In genomic region chr17:16989953-16990860, GRCh38 we compare ENCODE assay signal across 15 cellular contexts. TPM values are rescaled to one million over a fixed set of nuclear protein-coding genes. Genes with fewer than 3 reads are reported as not detected.
DNase-seq lines count a peak whose midpoint lies in the region; ATAC-seq and TF ChIP-seq lines count a peak whose summit lies in the region.
"Had no signal": no experiment of that assay in that cellular context is flagged by ENCODE, and none has a peak within 500 bp of the region (broad histone marks: within the 10 kb centered on the region; RNA-seq: fewer than 3 reads in every experiment).

No MANE protein-coding gene starts in this region.

- H3K9me3 Mint-ChIP-seq in GM23338, result no peaks in the 10 kb centered on the region

- H4K20me1 ChIP-seq in BLaER1 (no peaks in the 10 kb centered on the region), GM23338 (replicated peaks; ENCODE audit: insufficient read depth) (no peaks in the 10 kb centered on the region)

- H3K36me3 Mint-ChIP-seq in GM23338 (ENCODE audit: low read depth), result no peaks in the 10 kb centered on the region

- ATAC-seq in GM19351 (IDR thresholded peaks at IDR 0.05; ENCODE audit: unreplicated experiment), result no peak
- ATAC-seq in GM23338, result no peak

- 87 to 92% methylated on average over 11 of the region's 11 CpGs for WGBS in thyroid gland, 2 donors

- peak overlapping the region; percentile 90 for H3K4me2 ChIP-seq in BLaER1
- H3K4me2 ChIP-seq in GM23338, result no peak overlapping the region

- H3K4me3 Mint-ChIP-seq in GM23338, result no peak overlapping the region

- no peaks in the 10 kb centered on the region for H3K9me2 ChIP-seq in GM23338 (ENCODE audit: insufficient read depth)

- intact Hi-C loops in thyroid gland (cut with DNase I), result no loop called here

- H3K27ac ChIP-seq in BLaER1 (peak overlapping the region; percentile 69), GM23338 (ENCODE audit: low read depth) (no peak overlapping the region), thyroid gland (no peak overlapping the region)

- H3K79me2 ChIP-seq in GM23338 (replicated peaks; ENCODE audit: insufficient read depth), result no peaks in the 10 kb centered on the region

- DNase-seq in RPMI8226, result peak; percentile 48
- peak; percentile 41 for DNase-seq in fibroblast of villous mesenchyme (ENCODE audit: low read depth)
- no peak for DNase-seq in GM23338 (ENCODE audit: low spot score)
- no peak for DNase-seq in NCI-H1048 (lab: John Stamatoyannopoulos, UW)
- no peak for DNase-seq in thyroid gland
- DNase-seq: activated CD4-positive, alpha-beta T cell treated with anti-CD3 and anti-CD28 coated beads for 48 hours; Caco-2; foreskin melanocyte; mammary epithelial cell; OCI-M1 had no signal

- H3K4me3 ChIP-seq in BLaER1 (no peak overlapping the region), fibroblast of villous mesenchyme (ENCODE audit: low read depth, low read length) (no peak overlapping the region), GM23338 (no peak overlapping the region), thyroid gland (replicated peaks in 1 of 3) (no peak overlapping the region)
- H3K4me3 ChIP-seq: K562, skin epidermis had no signal

- H2AFZ ChIP-seq in GM23338, result no peak overlapping the region

- H3K27me3 Mint-ChIP-seq in GM23338 (ENCODE audit: insufficient read depth, low read depth, poor library complexity), result peaks cover 5% of the 10 kb centered on the region

- H3F3A ChIP-seq in GM23338 (replicated peaks; ENCODE audit: low read depth), result no peaks in the 10 kb centered on the region

- H3K27me3 ChIP-seq in BLaER1 (no peaks in the 10 kb centered on the region), GM23338 (ENCODE audit: insufficient read depth) (no peaks in the 10 kb centered on the region), thyroid gland (no peaks in the 10 kb centered on the region)

- no peaks in the 10 kb centered on the region for H3K36me3 ChIP-seq in BLaER1
- no peaks in the 10 kb centered on the region for H3K36me3 ChIP-seq in GM23338 (ENCODE audit: insufficient read depth)
- no peaks in the 10 kb centered on the region for H3K36me3 ChIP-seq in thyroid gland

- H3K27ac Mint-ChIP-seq in GM23338, result no peak overlapping the region

- TF ChIP-seq CTCF in GM12873 (IDR thresholded peaks at IDR 0.05; ENCODE audit: insufficient read depth, low read depth, low read length, missing control alignments) (peak; percentile 3), fibroblast of villous mesenchyme (IDR thresholded peaks at IDR 0.05; ENCODE audit: insufficient read depth, low read depth, low read length) (no peak), GM23338 (conservative IDR thresholded peaks at IDR 0.05; ENCODE audit: low read depth in 2 of 2) (no peak), thyroid gland (IDR thresholded peaks at IDR 0.05) (no peak)

- no peak overlapping the region for H3K9ac ChIP-seq in BLaER1

- H3K9me3 ChIP-seq in BLaER1, result no peaks in the 10 kb centered on the region
- H3K9me3 ChIP-seq in thyroid gland, result no peaks in the 10 kb centered on the region
- H3K9me3 ChIP-seq: Caco-2 had no signal

- TF ChIP-seq POLR2A in thyroid gland (IDR thresholded peaks at IDR 0.05), result no peak

- H3K4me1 Mint-ChIP-seq in GM23338, result peaks cover 4% of the 10 kb centered on the region; the same call in 1 of the 3 replicates

- peaks cover 67% of the 10 kb centered on the region for H3K4me1 ChIP-seq in BLaER1
- H3K4me1 ChIP-seq in GM23338 (ENCODE audit: insufficient read depth), result no peaks in the 10 kb centered on the region
- H3K4me1 ChIP-seq in thyroid gland, result peaks cover 0 to 10% of the 10 kb centered on the region in 2 donors
- H3K4me1 ChIP-seq: Caco-2 had no signal

TF ChIP-seq in GM23338, 12 proteins besides CTCF, POLR2A, EP300 and RAD21:
- TF ChIP-seq POLR2AphosphoS5 (IDR thresholded peaks at IDR 0.05; ENCODE audit: low read depth) (no peak), JUNB (IDR thresholded peaks at IDR 0.05; ENCODE audit: unreplicated experiment) (no peak), EZH2phosphoT487 (IDR thresholded peaks at IDR 0.05; ENCODE audit: unreplicated experiment) (no peak), ZNF331 (CRISPR knock-in tag; IDR thresholded peaks at IDR 0.05; ENCODE audit: low read depth) (no peak), EZH2 (IDR thresholded peaks at IDR 0.05; ENCODE audit: low read depth, unreplicated experiment) (no peak), STAT1 (IDR thresholded peaks at IDR 0.05; ENCODE audit: unreplicated experiment) (no peak), CREB1 (CRISPR knock-in tag; IDR thresholded peaks at IDR 0.05; ENCODE audit: low read depth) (no peak)
TF ChIP-seq in GM23338: peak in this region for 0.

RNA-seq across cellular contexts. Expression of gene TNFRSF13B, which starts 18.3 kb away (rescaled TPM):
- total RNA-seq in fibroblast of villous mesenchyme, result not detected in 2 replicates
- not detected in 2 replicates for total RNA-seq in GM23338 (2014; rRNA removed; shearing (Covaris generic))
- polyA plus RNA-seq in GM23338 (2016; fragmentation: Nextera tagmentation; extraction: Ambion mirVana), result 0.16 and 0.24 TPM in 2 replicates
- not detected for total RNA-seq in thyroid gland
- total RNA-seq: Caco-2, K562, mammary epithelial cell had no signal
- polyA plus RNA-seq: K562, mammary epithelial cell had no signal

RNA-seq across cellular contexts. Expression of gene MPRIP, which starts 52.0 kb away (rescaled TPM):
- total RNA-seq in fibroblast of villous mesenchyme, result 157 and 178 TPM in 2 replicates
- 84.6 and 113 TPM in 2 replicates for total RNA-seq in GM23338 (2014; rRNA removed; shearing (Covaris generic))
- polyA plus RNA-seq in GM23338 (2016; fragmentation: Nextera tagmentation; extraction: Ambion mirVana), result 36.5 and 39.3 TPM in 2 replicates
- 100 to 1,000 TPM; 130 to 244 (median 155) TPM for total RNA-seq in thyroid gland

Comparison
In these comparisons a context has a peak if more than half of its experiments do, and no peak if none do; other contexts are left out.
1. DNase-seq: peak in RPMI8226 (single experiment) and fibroblast of villous mesenchyme (single experiment); none in GM23338 (single experiment), NCI-H1048 (single experiment) and thyroid gland (0 of 2).